9 cellular contexts compared by ENCODE assay signal in the genomic region with DNA sequence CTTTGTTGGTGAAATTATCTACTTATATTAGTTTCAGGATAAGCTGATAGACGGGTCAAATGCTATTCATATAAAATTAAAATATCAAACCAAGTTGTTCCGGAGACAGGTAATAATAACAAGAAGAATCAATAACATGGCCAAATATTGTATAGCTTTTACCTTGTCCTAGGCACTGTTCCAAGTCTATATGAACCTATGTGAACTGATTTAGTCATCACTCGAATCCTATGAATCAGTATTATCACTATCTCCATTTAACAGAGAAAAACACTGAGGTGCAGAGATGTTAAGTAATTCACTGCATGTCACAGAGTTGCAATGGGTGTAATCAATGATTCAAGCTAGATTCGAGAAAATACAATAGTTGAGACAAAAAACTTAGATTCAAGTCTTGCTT.
"Had no signal": no experiment of that assay in that cellular context is flagged by ENCODE, and none has a peak within 500 bp of the region (broad histone marks: within the 10 kb centered on the region; RNA-seq: fewer than 3 reads in every experiment).

No MANE protein-coding gene starts in this region.

- H3K4me3 ChIP-seq: GM23338 had no signal

- H3K4me1 Mint-ChIP-seq: GM23338, IgD-negative memory B cell had no signal

- FAIRE-seq: H1, H54, HepG2 had no signal

- DNase-seq: H9, HCEC 1CT, KBM-7 had no signal

- H3K27ac Mint-ChIP-seq: GM23338, H9, IgD-negative memory B cell had no signal

- ATAC-seq: GM23338, HepG2 had no signal

- H3K4me3 Mint-ChIP-seq: GM23338, H9, IgD-negative memory B cell had no signal

- H3K27ac ChIP-seq: HL-60 had no signal
